Comparison of ENCODE assay signal across 10 cellular contexts in the genomic region with DNA sequence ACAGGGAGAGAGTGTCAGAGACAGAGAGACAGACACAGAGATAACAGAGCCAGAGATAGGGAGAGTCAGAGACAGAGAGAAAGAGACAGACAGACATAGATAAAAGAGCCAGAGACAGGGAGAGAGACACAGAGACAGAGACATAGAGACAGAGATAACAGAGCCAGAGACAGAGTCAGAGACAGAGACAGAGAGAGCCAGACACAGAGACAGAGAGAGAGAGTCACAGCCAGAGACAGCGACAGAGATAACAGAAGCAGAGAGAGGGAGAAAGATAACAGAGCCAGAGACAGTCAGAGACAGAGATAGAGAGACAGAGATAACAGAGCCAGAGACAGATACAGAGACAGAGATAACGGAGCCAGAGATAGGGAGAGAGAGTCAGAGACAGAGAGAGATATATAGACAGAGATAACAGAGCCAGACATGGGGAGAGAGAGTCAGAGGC. TPM values are rescaled to one million over a fixed set of nuclear protein-coding genes. Genes with fewer than 3 reads are reported as not detected.
DNase-seq lines count a peak whose midpoint lies in the region; ATAC-seq and TF ChIP-seq lines count a peak whose summit lies in the region.
"Had no signal": no experiment of that assay in that cellular context is flagged by ENCODE, and none has a peak within 500 bp of the region (broad histone marks: within the 10 kb centered on the region; RNA-seq: fewer than 3 reads in every experiment).

No MANE protein-coding gene starts in this region.

- no peak overlapping the region for H4K8ac ChIP-seq in mesendoderm (ENCODE audit: low read depth, low read length)

- no peak overlapping the region for H2BK120ac ChIP-seq in mesendoderm (ENCODE audit: low read depth, low read length)

- H3K36me3 ChIP-seq in heart left ventricle (no peaks in the 10 kb centered on the region), tibial artery (no peaks in the 10 kb centered on the region), mesendoderm (ENCODE audit: control insufficient read depth, insufficient read depth, low read length) (no peaks in the 10 kb centered on the region)

- ATAC-seq in heart left ventricle (no peak), GM21737 (IDR thresholded peaks at IDR 0.05; ENCODE audit: unreplicated experiment) (no peak)

- H2BK5ac ChIP-seq in mesendoderm (ENCODE audit: low read length), result no peak overlapping the region

- no peak overlapping the region for H2AK5ac ChIP-seq in mesendoderm (ENCODE audit: low read length)

- DNase-seq in heart left ventricle (no peak), cardiac septum (ENCODE audit: low spot score) (no peak), tibial artery (no peak), pons (ENCODE audit: low spot score) (no peak), mesendoderm (no peak)
- no peak for DNase-seq in activated T-helper 2 cell treated with anti-CD3 and anti-CD28 coated beads, Interferon-gamma antibody, Interleukin-2, Interleukin-4, amounts not matched to agents 10 μg/mL and 5 μg/mL and 100 μg/mL, durations not matched to agents 14 hours and 24 hours and 36 hours (ENCODE audit: low spot score)
- DNase-seq: NCI-H1105 treated with DMSO at 0.1 percent for 48 hours had no signal

- H3K23ac ChIP-seq in mesendoderm (ENCODE audit: low read length), result no peak overlapping the region

- peak overlapping the region; percentile 85 for H3K4me3 Mint-ChIP-seq in activated T-helper 2 cell treated with anti-CD3 and anti-CD28 coated beads, Interferon-gamma antibody, Interleukin-2, Interleukin-4, amounts not matched to agents 10 μg/mL and 5 μg/mL and 100 μg/mL, durations not matched to agents 14 hours and 24 hours and 36 hours (ENCODE audit: low read depth)

- 58 to 64% (median 62%) methylated on average over 2 of the region's 2 CpGs for WGBS in heart left ventricle, 4 donors
- WGBS in mesendoderm (ENCODE audit: extremely low coverage, insufficient coverage, low lambda C conversion rate), result no CpG with 5 or more reads among the region's 2 CpGs

- no peak overlapping the region for H3K9ac ChIP-seq in mesendoderm (ENCODE audit: low read length)

- H3K4me1 ChIP-seq in heart left ventricle (peaks cover 0 to 46% (median 29%) of the 10 kb centered on the region in 12 donors), tibial artery (peaks cover 5 to 17% (median 15%) of the 10 kb centered on the region in 4 donors), mesendoderm (ENCODE audit: control insufficient read depth, low read depth, low read length) (peaks cover 6% of the 10 kb centered on the region)

- H3K56ac ChIP-seq in mesendoderm (ENCODE audit: low read length), result no peak overlapping the region

- no peaks in the 10 kb centered on the region for H3K9me3 ChIP-seq in heart left ventricle
- H3K9me3 ChIP-seq in iPS-18c (ENCODE audit: control insufficient read depth, insufficient read depth, low read length), result peaks cover 3% of the 10 kb centered on the region
- H3K9me3 ChIP-seq in tibial artery, result no peaks in the 10 kb centered on the region

- no peak overlapping the region for H3K4me2 ChIP-seq in mesendoderm (ENCODE audit: low read length)

- H3K79me1 ChIP-seq in mesendoderm (ENCODE audit: low read length), result no peaks in the 10 kb centered on the region

- peak overlapping the region; percentile 35 for H3K27ac Mint-ChIP-seq in activated T-helper 2 cell treated with anti-CD3 and anti-CD28 coated beads, Interferon-gamma antibody, Interleukin-2, Interleukin-4, amounts not matched to agents 10 μg/mL and 5 μg/mL and 100 μg/mL, durations not matched to agents 14 hours and 24 hours and 36 hours

- H3K79me2 ChIP-seq in mesendoderm (ENCODE audit: control insufficient read depth, insufficient read depth, low read length), result no peaks in the 10 kb centered on the region

- H3K36me3 Mint-ChIP-seq in activated T-helper 2 cell treated with anti-CD3 and anti-CD28 coated beads, Interferon-gamma antibody, Interleukin-2, Interleukin-4, amounts not matched to agents 10 μg/mL and 5 μg/mL and 100 μg/mL, durations not matched to agents 14 hours and 24 hours and 36 hours (ENCODE audit: low read depth), result no peaks in the 10 kb centered on the region

- H4K5ac ChIP-seq in mesendoderm (ENCODE audit: low read length), result no peak overlapping the region

- intact Hi-C loops in heart left ventricle (cut with DNase I) (loop anchor here in 2 of 10 donors (5.0 to 10.0 kb wide), 2 partner anchors 77 to 215 kb away; no protein-coding TSS in a partner anchor), cardiac septum (cut with DNase I) (no loop called here), tibial artery (cut with DNase I; ENCODE audit: low total_unique reads) (no loop called here)
- intact Hi-C loops in activated T-helper 2 cell treated with anti-CD3 and anti-CD28 coated beads, Interferon-gamma antibody, Interleukin-2, Interleukin-4, amounts not matched to agents 10 μg/mL and 5 μg/mL and 100 μg/mL, durations not matched to agents 14 hours and 24 hours and 36 hours (cut with micrococcal nuclease), result loop anchor here (2.0 to 5.0 kb wide), 2 partner anchors 13 to 62 kb away; a partner anchor contains a TSS

- H3K27me3 Mint-ChIP-seq in activated T-helper 2 cell treated with anti-CD3 and anti-CD28 coated beads, Interferon-gamma antibody, Interleukin-2, Interleukin-4, amounts not matched to agents 10 μg/mL and 5 μg/mL and 100 μg/mL, durations not matched to agents 14 hours and 24 hours and 36 hours (ENCODE audit: low read depth), result peaks cover 27% of the 10 kb centered on the region

- no peak for TF ChIP-seq POLR2A in heart left ventricle (IDR thresholded peaks at IDR 0.05)

- H3K18ac ChIP-seq in mesendoderm (ENCODE audit: low read length), result no peak overlapping the region

- H3K4me1 Mint-ChIP-seq in activated T-helper 2 cell treated with anti-CD3 and anti-CD28 coated beads, Interferon-gamma antibody, Interleukin-2, Interleukin-4, amounts not matched to agents 10 μg/mL and 5 μg/mL and 100 μg/mL, durations not matched to agents 14 hours and 24 hours and 36 hours (ENCODE audit: low read depth), result peaks cover 23% of the 10 kb centered on the region

- H3K27ac ChIP-seq in heart left ventricle, result peak overlapping the region in 4 of 12 donors; percentile 44 to 70 (median 61)
- peak overlapping the region; percentile 16 to 45 for H3K27ac ChIP-seq in tibial artery
- H3K27ac ChIP-seq in mesendoderm (ENCODE audit: low read depth, low read length), result no peak overlapping the region

- H3K4ac ChIP-seq in mesendoderm (ENCODE audit: low read depth, low read length), result no peak overlapping the region

- no peak overlapping the region for H2BK15ac ChIP-seq in mesendoderm (replicated peaks; ENCODE audit: low read depth)

- TF ChIP-seq CTCF in heart left ventricle (IDR thresholded peaks at IDR 0.05), result no peak
- no peak for TF ChIP-seq CTCF in tibial artery (IDR thresholded peaks at IDR 0.05)

- H3K9me3 Mint-ChIP-seq in activated T-helper 2 cell treated with anti-CD3 and anti-CD28 coated beads, Interferon-gamma antibody, Interleukin-2, Interleukin-4, amounts not matched to agents 10 μg/mL and 5 μg/mL and 100 μg/mL, durations not matched to agents 14 hours and 24 hours and 36 hours, result no peaks in the 10 kb centered on the region

- H3K4me3 ChIP-seq in heart left ventricle, result peak overlapping the region in 11 of 12 donors; percentile 33 to 72 (median 55)
- H3K4me3 ChIP-seq in iPS-18c (ENCODE audit: insufficient read depth, low read depth, low read length), result peak overlapping the region; percentile 69; the same call in 1 of the 2 replicates
- peak overlapping the region; percentile 41 to 53 for H3K4me3 ChIP-seq in tibial artery
- H3K4me3 ChIP-seq in mesendoderm (ENCODE audit: low read length), result no peak overlapping the region

- H3K27me3 ChIP-seq in heart left ventricle (peaks cover 8 to 30% (median 16%) of the 10 kb centered on the region in 9 donors), tibial artery (peaks cover 0 to 44% of the 10 kb centered on the region in 2 donors), mesendoderm (ENCODE audit: insufficient read depth, low read length, poor library complexity) (peaks cover 10% of the 10 kb centered on the region)

RNA-seq across cellular contexts. Expression of a gene that starts 0.9 kb away (rescaled TPM):
- total RNA-seq in heart left ventricle (under 1 TPM in 4 of 9 donors, not detected in 5; 0.21 to 0.77 (median 0.49) TPM), cardiac septum (not detected)
- polyA plus RNA-seq in heart left ventricle, result under 1 TPM; 0.08 to 0.11 TPM
- 6.9 and 7.4 TPM in 2 replicates for total RNA-seq in activated T-helper 2 cell treated with anti-CD3 and anti-CD28 coated beads, Interferon-gamma antibody, Interleukin-2, Interleukin-4, amounts not matched to agents 10 μg/mL and 5 μg/mL and 100 μg/mL, durations not matched to agents 14 hours and 24 hours and 36 hours
- polyA plus RNA-seq in mesendoderm (2013, experiment 1 of 2), result 1.6 TPM
- 1.8 TPM for polyA plus RNA-seq in mesendoderm (2013, experiment 2 of 2)

RNA-seq across cellular contexts. Expression of a gene that starts 27.9 kb away (rescaled TPM):
- total RNA-seq in heart left ventricle (1 to 10 TPM in 6 of 9 donors, under 1 TPM in 3; 0.41 to 4.8 (median 1.6) TPM), cardiac septum (0.40 TPM)
- 1 to 10 TPM in 1 of 2 donors, under 1 TPM in 1; 0.15 to 2.0 TPM for polyA plus RNA-seq in heart left ventricle
- total RNA-seq in activated T-helper 2 cell treated with anti-CD3 and anti-CD28 coated beads, Interferon-gamma antibody, Interleukin-2, Interleukin-4, amounts not matched to agents 10 μg/mL and 5 μg/mL and 100 μg/mL, durations not matched to agents 14 hours and 24 hours and 36 hours, result 7.9 and 11.3 TPM in 2 replicates
- 3.9 TPM for polyA plus RNA-seq in mesendoderm (2013, experiment 1 of 2)
- polyA plus RNA-seq in mesendoderm (2013, experiment 2 of 2), result 3.7 TPM
- total RNA-seq: glomerular endothelial cell had no signal

RNA-seq across cellular contexts. Expression of a gene that starts 48.4 kb away (rescaled TPM):
- 1 to 10 TPM in 2 of 9 donors, under 1 TPM in 7; 0.17 to 9.5 (median 0.50) TPM for total RNA-seq in heart left ventricle
- under 1 TPM; 0.25 to 0.42 TPM for polyA plus RNA-seq in heart left ventricle
- 0.78 TPM for total RNA-seq in cardiac septum
- 64.3 and 70.0 TPM in 2 replicates for total RNA-seq in activated T-helper 2 cell treated with anti-CD3 and anti-CD28 coated beads, Interferon-gamma antibody, Interleukin-2, Interleukin-4, amounts not matched to agents 10 μg/mL and 5 μg/mL and 100 μg/mL, durations not matched to agents 14 hours and 24 hours and 36 hours
- 1.5 TPM for polyA plus RNA-seq in mesendoderm (2013, experiment 1 of 2)
- 1.5 TPM for polyA plus RNA-seq in mesendoderm (2013, experiment 2 of 2)
- total RNA-seq: glomerular endothelial cell had no signal
